1 cellular context compared by ENCODE assay signal in the genomic region with DNA sequence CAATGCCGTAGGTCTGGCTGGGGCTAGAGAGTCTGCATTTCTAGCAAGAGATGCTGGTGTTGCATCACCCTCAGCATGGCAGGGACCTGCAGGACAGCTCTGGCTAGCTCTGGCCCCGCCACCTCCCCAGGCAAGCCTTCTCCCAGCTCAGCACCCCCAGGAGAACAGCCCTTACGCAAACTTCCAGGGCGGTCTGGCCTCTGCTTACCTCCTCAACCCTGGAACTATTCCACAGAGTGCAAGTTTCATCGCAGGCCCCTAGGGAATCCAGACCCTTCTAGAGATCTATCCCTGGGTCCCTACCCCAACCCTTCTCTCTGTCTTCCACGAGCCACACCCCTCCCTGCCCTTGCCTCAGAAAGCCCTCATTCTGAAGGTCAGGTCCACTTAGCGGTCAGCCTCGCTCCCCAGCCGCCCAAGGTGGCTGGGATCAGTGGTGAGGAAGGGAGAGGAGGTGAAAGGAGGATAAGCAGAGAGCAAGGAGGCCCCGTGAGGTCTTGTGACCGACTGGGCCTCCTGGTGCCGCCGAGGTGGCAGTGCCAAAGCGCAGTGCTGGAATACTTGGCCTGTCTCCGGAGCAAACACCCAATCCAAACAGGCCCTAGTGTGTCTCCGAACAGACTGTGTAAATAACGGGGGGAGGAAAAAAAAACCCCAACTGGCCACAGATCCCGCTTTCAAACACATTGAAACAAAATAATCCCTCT.
TF ChIP-seq lines count a peak whose summit lies in the region.

No MANE protein-coding gene starts in this region.

TF ChIP-seq in GM23338, 12 proteins besides CTCF, POLR2A, EP300 and RAD21:
- TF ChIP-seq, protein P1, sequence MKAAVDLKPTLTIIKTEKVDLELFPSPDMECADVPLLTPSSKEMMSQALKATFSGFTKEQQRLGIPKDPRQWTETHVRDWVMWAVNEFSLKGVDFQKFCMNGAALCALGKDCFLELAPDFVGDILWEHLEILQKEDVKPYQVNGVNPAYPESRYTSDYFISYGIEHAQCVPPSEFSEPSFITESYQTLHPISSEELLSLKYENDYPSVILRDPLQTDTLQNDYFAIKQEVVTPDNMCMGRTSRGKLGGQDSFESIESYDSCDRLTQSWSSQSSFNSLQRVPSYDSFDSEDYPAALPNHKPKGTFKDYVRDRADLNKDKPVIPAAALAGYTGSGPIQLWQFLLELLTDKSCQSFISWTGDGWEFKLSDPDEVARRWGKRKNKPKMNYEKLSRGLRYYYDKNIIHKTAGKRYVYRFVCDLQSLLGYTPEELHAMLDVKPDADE (IDR thresholded peaks at IDR 0.05), result no peak
- TF ChIP-seq, protein P2, sequence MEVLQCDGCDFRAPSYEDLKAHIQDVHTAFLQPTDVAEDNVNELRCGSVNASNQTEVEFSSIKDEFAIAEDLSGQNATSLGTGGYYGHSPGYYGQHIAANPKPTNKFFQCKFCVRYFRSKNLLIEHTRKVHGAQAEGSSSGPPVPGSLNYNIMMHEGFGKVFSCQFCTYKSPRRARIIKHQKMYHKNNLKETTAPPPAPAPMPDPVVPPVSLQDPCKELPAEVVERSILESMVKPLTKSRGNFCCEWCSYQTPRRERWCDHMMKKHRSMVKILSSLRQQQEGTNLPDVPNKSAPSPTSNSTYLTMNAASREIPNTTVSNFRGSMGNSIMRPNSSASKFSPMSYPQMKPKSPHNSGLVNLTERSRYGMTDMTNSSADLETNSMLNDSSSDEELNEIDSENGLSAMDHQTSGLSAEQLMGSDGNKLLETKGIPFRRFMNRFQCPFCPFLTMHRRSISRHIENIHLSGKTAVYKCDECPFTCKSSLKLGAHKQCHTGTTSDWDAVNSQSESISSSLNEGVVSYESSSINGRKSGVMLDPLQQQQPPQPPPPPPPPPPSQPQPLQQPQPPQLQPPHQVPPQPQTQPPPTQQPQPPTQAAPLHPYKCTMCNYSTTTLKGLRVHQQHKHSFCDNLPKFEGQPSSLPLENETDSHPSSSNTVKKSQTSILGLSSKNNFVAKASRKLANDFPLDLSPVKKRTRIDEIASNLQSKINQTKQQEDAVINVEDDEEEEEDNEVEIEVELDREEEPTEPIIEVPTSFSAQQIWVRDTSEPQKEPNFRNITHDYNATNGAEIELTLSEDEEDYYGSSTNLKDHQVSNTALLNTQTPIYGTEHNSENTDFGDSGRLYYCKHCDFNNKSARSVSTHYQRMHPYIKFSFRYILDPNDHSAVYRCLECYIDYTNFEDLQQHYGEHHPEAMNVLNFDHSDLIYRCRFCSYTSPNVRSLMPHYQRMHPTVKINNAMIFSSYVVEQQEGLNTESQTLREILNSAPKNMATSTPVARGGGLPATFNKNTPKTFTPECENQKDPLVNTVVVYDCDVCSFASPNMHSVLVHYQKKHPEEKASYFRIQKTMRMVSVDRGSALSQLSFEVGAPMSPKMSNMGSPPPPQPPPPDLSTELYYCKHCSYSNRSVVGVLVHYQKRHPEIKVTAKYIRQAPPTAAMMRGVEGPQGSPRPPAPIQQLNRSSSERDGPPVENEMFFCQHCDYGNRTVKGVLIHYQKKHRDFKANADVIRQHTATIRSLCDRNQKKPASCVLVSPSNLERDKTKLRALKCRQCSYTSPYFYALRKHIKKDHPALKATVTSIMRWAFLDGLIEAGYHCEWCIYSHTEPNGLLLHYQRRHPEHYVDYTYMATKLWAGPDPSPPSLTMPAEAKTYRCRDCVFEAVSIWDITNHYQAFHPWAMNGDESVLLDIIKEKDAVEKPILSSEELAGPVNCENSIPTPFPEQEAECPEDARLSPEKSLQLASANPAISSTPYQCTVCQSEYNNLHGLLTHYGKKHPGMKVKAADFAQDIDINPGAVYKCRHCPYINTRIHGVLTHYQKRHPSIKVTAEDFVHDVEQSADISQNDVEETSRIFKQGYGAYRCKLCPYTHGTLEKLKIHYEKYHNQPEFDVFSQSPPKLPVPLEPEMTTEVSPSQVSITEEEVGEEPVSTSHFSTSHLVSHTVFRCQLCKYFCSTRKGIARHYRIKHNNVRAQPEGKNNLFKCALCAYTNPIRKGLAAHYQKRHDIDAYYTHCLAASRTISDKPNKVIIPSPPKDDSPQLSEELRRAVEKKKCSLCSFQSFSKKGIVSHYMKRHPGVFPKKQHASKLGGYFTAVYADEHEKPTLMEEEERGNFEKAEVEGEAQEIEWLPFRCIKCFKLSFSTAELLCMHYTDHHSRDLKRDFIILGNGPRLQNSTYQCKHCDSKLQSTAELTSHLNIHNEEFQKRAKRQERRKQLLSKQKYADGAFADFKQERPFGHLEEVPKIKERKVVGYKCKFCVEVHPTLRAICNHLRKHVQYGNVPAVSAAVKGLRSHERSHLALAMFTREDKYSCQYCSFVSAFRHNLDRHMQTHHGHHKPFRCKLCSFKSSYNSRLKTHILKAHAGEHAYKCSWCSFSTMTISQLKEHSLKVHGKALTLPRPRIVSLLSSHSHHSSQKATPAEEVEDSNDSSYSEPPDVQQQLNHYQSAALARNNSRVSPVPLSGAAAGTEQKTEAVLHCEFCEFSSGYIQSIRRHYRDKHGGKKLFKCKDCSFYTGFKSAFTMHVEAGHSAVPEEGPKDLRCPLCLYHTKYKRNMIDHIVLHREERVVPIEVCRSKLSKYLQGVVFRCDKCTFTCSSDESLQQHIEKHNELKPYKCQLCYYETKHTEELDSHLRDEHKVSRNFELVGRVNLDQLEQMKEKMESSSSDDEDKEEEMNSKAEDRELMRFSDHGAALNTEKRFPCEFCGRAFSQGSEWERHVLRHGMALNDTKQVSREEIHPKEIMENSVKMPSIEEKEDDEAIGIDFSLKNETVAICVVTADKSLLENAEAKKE (CRISPR knock-in tag; IDR thresholded peaks at IDR 0.05), result no peak
- no peak for TF ChIP-seq CREB1 (CRISPR knock-in tag; IDR thresholded peaks at IDR 0.05; ENCODE audit: low read depth)
- TF ChIP-seq EZH2phosphoT487 (IDR thresholded peaks at IDR 0.05; ENCODE audit: unreplicated experiment), result no peak
- TF ChIP-seq, protein P3, sequence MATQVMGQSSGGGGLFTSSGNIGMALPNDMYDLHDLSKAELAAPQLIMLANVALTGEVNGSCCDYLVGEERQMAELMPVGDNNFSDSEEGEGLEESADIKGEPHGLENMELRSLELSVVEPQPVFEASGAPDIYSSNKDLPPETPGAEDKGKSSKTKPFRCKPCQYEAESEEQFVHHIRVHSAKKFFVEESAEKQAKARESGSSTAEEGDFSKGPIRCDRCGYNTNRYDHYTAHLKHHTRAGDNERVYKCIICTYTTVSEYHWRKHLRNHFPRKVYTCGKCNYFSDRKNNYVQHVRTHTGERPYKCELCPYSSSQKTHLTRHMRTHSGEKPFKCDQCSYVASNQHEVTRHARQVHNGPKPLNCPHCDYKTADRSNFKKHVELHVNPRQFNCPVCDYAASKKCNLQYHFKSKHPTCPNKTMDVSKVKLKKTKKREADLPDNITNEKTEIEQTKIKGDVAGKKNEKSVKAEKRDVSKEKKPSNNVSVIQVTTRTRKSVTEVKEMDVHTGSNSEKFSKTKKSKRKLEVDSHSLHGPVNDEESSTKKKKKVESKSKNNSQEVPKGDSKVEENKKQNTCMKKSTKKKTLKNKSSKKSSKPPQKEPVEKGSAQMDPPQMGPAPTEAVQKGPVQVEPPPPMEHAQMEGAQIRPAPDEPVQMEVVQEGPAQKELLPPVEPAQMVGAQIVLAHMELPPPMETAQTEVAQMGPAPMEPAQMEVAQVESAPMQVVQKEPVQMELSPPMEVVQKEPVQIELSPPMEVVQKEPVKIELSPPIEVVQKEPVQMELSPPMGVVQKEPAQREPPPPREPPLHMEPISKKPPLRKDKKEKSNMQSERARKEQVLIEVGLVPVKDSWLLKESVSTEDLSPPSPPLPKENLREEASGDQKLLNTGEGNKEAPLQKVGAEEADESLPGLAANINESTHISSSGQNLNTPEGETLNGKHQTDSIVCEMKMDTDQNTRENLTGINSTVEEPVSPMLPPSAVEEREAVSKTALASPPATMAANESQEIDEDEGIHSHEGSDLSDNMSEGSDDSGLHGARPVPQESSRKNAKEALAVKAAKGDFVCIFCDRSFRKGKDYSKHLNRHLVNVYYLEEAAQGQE (IDR thresholded peaks at IDR 0.05; ENCODE audit: unreplicated experiment), result no peak
- TF ChIP-seq ZNF114 (CRISPR knock-in tag; IDR thresholded peaks at IDR 0.05), result no peak
- no peak for TF ChIP-seq EZH2 (IDR thresholded peaks at IDR 0.05; ENCODE audit: low read depth, unreplicated experiment)
- no peak for TF ChIP-seq POLR2AphosphoS5 (IDR thresholded peaks at IDR 0.05; ENCODE audit: low read depth)
- TF ChIP-seq NANOG (IDR thresholded peaks at IDR 0.05; ENCODE audit: borderline replicate concordance), result no peak
- TF ChIP-seq ZNF331 (CRISPR knock-in tag; IDR thresholded peaks at IDR 0.05; ENCODE audit: low read depth), result no peak
- TF ChIP-seq JUNB (IDR thresholded peaks at IDR 0.05; ENCODE audit: unreplicated experiment), result no peak
- no peak for TF ChIP-seq STAT1 (IDR thresholded peaks at IDR 0.05; ENCODE audit: unreplicated experiment)
